Comparison of ENCODE assay signal across 25 cellular contexts in the genomic region with DNA sequence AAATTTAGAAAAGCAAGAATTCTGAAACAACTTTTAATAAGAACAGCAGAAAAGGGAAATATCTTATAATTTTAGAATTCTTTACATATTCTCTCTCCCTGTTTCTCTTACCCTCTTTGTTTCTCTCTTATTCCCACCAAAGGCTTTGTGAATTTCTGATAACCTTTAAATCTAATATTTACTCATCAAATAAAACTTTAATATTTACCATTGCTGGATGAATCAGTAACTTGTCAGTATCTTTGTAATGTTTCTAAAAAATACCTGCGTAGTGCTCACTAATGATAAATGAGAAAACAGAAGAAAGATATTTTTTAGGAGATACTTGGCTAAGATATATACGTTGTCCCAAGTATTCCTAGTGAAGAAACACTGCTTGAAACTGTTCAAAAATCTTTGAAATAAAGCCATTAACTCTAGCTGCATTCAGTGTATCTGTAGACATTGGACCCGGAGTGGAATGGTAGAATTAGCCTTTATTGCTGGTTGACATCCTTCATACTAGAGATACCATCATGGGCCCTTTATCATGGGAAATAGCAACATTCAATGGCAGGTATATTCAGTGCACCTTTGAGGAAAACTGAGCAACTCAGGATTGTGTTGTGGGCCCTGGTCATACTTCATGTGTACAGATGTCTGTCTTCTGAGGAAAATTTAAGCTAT.
"Had no signal": no experiment of that assay in that cellular context is flagged by ENCODE, and none has a peak within 500 bp of the region (broad histone marks: within the 10 kb centered on the region; RNA-seq: fewer than 3 reads in every experiment).

No MANE protein-coding gene starts in this region.

- H3K27me3 ChIP-seq: colonic mucosa, esophagus squamous epithelium, gastrocnemius medialis, heart right ventricle had no signal

- DNase-seq: colonic mucosa; cortex of kidney; effector CD8-positive, alpha-beta T cell; effector memory CD8-positive, alpha-beta T cell; endodermal cell; erythroblast; esophagus squamous epithelium; foreskin fibroblast; foreskin melanocyte; gastrocnemius medialis; glutamatergic neuron; head of caudate nucleus; heart right ventricle; hippocampal formation; left cardiac atrium; left ventricle myocardium inferior; lower lobe of right lung; mesenchymal stem cell; mucosa of descending colon; naive B cell had no signal

- H3K4me1 ChIP-seq: colonic mucosa, esophagus squamous epithelium, gastrocnemius medialis, heart right ventricle, left ventricle myocardium inferior, lower lobe of right lung had no signal

- ATAC-seq: effector memory CD8-positive, alpha-beta T cell; esophagus mucosa; gastrocnemius medialis; heart right ventricle; left cardiac atrium; lower lobe of right lung; mucosa of descending colon had no signal

- H3K36me3 ChIP-seq: colonic mucosa, esophagus squamous epithelium, gastrocnemius medialis, heart right ventricle, left ventricle myocardium inferior, lower lobe of right lung had no signal

- FAIRE-seq: endometrium, islet of Langerhans, keratinocyte had no signal

- H3K9me3 ChIP-seq: colonic mucosa, esophagus squamous epithelium, gastrocnemius medialis, left ventricle myocardium inferior, lower lobe of right lung, mucosa of descending colon had no signal

- H3K4me3 ChIP-seq: colonic mucosa, esophagus squamous epithelium, gastrocnemius medialis, heart right ventricle, left ventricle myocardium inferior, lower lobe of right lung, mucosa of descending colon had no signal

- H3K27ac ChIP-seq: colonic mucosa, epithelial cell of prostate, esophagus squamous epithelium, gastrocnemius medialis, heart right ventricle, left ventricle myocardium inferior, lower lobe of right lung had no signal
